In genomic region chr1:29392036-29392435, GRCh38 we compare ENCODE assay signal across 20 cellular contexts.
"Had no signal": no experiment of that assay in that cellular context is flagged by ENCODE, and none has a peak within 500 bp of the region (broad histone marks: within the 10 kb centered on the region; RNA-seq: fewer than 3 reads in every experiment).

No MANE protein-coding gene starts in this region.

- ATAC-seq: foreskin keratinocyte; left cardiac atrium; mucosa of descending colon; naive thymus-derived CD8-positive, alpha-beta T cell; pancreas; sciatic nerve had no signal

- H3K4me3 Mint-ChIP-seq: immature natural killer cell; naive thymus-derived CD8-positive, alpha-beta T cell had no signal

- H3K9me3 Mint-ChIP-seq: immature natural killer cell; naive thymus-derived CD8-positive, alpha-beta T cell had no signal

- H3K27ac Mint-ChIP-seq: immature natural killer cell; naive thymus-derived CD8-positive, alpha-beta T cell; progenitor cell of endocrine pancreas had no signal

- H3K9me3 ChIP-seq: mucosa of descending colon, pancreas, stomach, thoracic aorta, transverse colon had no signal

- H3K27me3 ChIP-seq: pancreas had no signal

- H3K4me1 ChIP-seq: foreskin keratinocyte, pancreas, stomach, transverse colon had no signal

- H3K36me3 Mint-ChIP-seq: immature natural killer cell; naive thymus-derived CD8-positive, alpha-beta T cell had no signal

- H3K27ac ChIP-seq: foreskin keratinocyte, pancreas, stomach, thoracic aorta, transverse colon had no signal

- H3K4me3 ChIP-seq: mucosa of descending colon, pancreas, stomach, thoracic aorta, transverse colon had no signal

- H3K4me1 Mint-ChIP-seq: immature natural killer cell; naive thymus-derived CD8-positive, alpha-beta T cell had no signal

- H3K36me3 ChIP-seq: pancreas, stomach, thoracic aorta, transverse colon had no signal

- FAIRE-seq: endothelial cell of umbilical vein, kidney, pancreas had no signal

- DNase-seq: central memory CD4-positive, alpha-beta T cell; dermis blood vessel endothelial cell; erythroblast; foreskin keratinocyte; immature natural killer cell; kidney; left cardiac atrium; mammary epithelial cell; mucosa of descending colon; naive thymus-derived CD8-positive, alpha-beta T cell; nucleus accumbens; pancreas; stimulated activated naive CD4-positive, alpha-beta T cell; stomach; substantia nigra; transverse colon had no signal
